Comparison of ENCODE assay signal across 1 cellular context in genomic region chr1:183983371-183984105, GRCh38.
TF ChIP-seq lines count a peak whose summit lies in the region.

No MANE protein-coding gene starts in this region.

TF ChIP-seq in GM23338, 12 proteins besides CTCF, POLR2A, EP300 and RAD21 (continued from another document):
- TF ChIP-seq ZNF462 (CRISPR knock-in tag; IDR thresholded peaks at IDR 0.05) (no peak), STAT1 (IDR thresholded peaks at IDR 0.05; ENCODE audit: unreplicated experiment) (no peak), ZNF331 (CRISPR knock-in tag; IDR thresholded peaks at IDR 0.05; ENCODE audit: low read depth) (no peak)
- TF ChIP-seq, protein P1, sequence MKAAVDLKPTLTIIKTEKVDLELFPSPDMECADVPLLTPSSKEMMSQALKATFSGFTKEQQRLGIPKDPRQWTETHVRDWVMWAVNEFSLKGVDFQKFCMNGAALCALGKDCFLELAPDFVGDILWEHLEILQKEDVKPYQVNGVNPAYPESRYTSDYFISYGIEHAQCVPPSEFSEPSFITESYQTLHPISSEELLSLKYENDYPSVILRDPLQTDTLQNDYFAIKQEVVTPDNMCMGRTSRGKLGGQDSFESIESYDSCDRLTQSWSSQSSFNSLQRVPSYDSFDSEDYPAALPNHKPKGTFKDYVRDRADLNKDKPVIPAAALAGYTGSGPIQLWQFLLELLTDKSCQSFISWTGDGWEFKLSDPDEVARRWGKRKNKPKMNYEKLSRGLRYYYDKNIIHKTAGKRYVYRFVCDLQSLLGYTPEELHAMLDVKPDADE (IDR thresholded peaks at IDR 0.05), result no peak
